Comparison of ENCODE assay signal across 1 cellular context in the genomic region with DNA sequence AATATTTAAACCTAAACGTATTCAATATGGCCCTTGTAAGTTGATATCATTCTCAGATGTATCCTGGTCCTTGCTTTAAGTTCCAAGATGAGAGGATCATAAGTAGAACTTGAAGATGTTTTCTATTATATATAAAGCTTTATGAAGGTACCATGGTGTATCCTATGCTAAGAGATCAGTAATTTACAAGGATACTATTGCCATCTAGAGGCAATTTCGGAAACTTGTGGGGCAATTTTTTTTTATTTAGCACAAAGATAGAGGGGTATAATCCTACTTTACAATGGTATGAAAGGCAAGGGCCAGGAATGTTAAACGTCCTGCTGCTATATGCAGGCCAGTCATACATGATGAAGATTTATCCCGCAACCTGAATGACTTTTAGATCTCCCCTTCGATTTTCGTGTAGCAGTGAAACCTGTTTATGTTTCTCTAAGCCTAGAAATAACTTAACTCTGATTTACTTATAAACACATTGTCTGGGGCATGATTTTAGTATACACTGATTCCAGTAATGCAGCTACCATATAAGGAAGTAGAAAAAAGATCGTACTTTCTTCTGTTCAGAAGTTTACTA.
TF ChIP-seq lines count a peak whose summit lies in the region.

No MANE protein-coding gene starts in this region.

TF ChIP-seq in IMR-90, 13 proteins besides CTCF, POLR2A, EP300 and RAD21 (continued from another document):
- TF ChIP-seq, protein P1, sequence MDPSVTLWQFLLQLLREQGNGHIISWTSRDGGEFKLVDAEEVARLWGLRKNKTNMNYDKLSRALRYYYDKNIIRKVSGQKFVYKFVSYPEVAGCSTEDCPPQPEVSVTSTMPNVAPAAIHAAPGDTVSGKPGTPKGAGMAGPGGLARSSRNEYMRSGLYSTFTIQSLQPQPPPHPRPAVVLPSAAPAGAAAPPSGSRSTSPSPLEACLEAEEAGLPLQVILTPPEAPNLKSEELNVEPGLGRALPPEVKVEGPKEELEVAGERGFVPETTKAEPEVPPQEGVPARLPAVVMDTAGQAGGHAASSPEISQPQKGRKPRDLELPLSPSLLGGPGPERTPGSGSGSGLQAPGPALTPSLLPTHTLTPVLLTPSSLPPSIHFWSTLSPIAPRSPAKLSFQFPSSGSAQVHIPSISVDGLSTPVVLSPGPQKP (IDR thresholded peaks at IDR 0.05; ENCODE audit: borderline replicate concordance, low read depth, low read length) = no peak
- no peak for TF ChIP-seq CHD1 (IDR thresholded peaks at IDR 0.05; ENCODE audit: low read depth, low read length)
- TF ChIP-seq, protein P2, sequence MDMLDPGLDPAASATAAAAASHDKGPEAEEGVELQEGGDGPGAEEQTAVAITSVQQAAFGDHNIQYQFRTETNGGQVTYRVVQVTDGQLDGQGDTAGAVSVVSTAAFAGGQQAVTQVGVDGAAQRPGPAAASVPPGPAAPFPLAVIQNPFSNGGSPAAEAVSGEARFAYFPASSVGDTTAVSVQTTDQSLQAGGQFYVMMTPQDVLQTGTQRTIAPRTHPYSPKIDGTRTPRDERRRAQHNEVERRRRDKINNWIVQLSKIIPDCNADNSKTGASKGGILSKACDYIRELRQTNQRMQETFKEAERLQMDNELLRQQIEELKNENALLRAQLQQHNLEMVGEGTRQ (IDR thresholded peaks at IDR 0.05; ENCODE audit: low read depth, low read length) = no peak
- no peak for TF ChIP-seq MXI1 (IDR thresholded peaks at IDR 0.05; ENCODE audit: borderline replicate concordance, low read depth, low read length)
- TF ChIP-seq SMC3 (IDR thresholded peaks at IDR 0.05; ENCODE audit: low read depth, low read length) = peak; percentile 64
- TF ChIP-seq RFX5 (IDR thresholded peaks at IDR 0.05; ENCODE audit: low read depth, low read length) = no peak
- TF ChIP-seq BHLHE40 (IDR thresholded peaks at IDR 0.05; ENCODE audit: low read depth, low read length) = no peak
- TF ChIP-seq FOS (IDR thresholded peaks at IDR 0.05; ENCODE audit: low read depth, low read length) = no peak
- no peak for TF ChIP-seq MAZ (IDR thresholded peaks at IDR 0.05; ENCODE audit: borderline replicate concordance, low read depth, low read length)
TF ChIP-seq in IMR-90: peak in this region for 2.
